ENCODE assay signal across 8 cellular contexts in the genomic region with DNA sequence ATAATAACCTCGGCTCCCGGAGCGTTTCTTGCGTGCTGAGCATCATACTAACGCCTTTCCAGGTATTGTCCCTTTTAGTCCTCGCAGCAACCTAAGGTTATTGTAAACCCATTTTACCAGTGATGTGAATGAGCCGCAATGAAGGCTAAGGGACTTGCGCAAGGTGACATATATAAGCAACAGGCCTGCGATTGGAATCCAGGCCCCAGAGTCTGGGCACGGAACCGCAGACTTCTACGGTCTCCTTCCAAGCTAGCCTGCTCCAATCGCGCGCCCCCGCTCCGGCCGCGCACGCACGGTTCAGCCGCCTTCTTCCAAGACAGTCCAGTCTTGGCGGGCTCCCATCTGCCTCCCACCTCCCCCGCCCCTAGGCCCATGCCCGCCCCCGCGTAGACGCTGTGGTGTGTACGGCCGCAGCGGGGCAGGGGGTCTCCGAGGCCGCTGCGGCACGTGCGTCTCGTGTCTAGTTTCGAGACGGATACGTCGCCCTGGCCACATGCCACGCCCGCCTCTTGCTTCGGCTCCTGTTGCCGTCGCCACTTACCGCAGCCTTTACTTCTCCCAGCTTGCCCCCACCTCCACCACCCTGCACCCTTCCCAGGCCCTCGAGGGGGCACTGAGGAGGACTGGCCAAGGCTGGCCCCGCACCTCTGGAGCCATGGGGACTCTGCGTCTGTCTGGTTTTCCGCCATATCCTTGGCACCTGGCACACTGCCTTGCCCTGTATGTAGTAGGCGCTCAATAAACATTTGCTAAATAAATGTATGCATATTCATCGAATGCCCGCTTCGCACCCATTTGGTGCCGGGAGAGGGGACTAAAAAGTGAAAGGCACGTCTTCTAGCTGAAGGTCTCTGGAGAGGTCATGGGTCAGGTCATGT. TPM values are rescaled to one million over a fixed set of nuclear protein-coding genes. Genes with fewer than 3 reads are reported as not detected.
A peak's percentile ranks its signal among the peaks of the same experiment; 100 is the strongest.
DNase-seq lines count a peak whose midpoint lies in the region; ATAC-seq and TF ChIP-seq lines count a peak whose summit lies in the region.

No MANE protein-coding gene starts in this region.

- H3K4me1 ChIP-seq in HUES64 (ENCODE audit: insufficient read depth, low read length) (peaks cover 16% of the 10 kb centered on the region), neutrophil (ENCODE audit: control insufficient read depth in 1 of 2, insufficient read depth in 1 of 2, low read depth in 1 of 2, low read length in 1 of 2) (peaks cover 51 to 57% of the 10 kb centered on the region in 2 experiments)

- H3K27me3 ChIP-seq in HUES64 (ENCODE audit: insufficient read depth, low read length) (peaks cover 66% of the 10 kb centered on the region), neutrophil (no peaks in the 10 kb centered on the region)

- peaks cover 12% of the 10 kb centered on the region for H3K36me3 Mint-ChIP-seq in activated T-cell treated with anti-CD3 and anti-CD28 coated beads, Interleukin-2, amount 50 U/mL, for 24 hours (ENCODE audit: low read depth)

- H3K4me3 ChIP-seq in HUES64 (ENCODE audit: low read length) = peak overlapping the region; percentile 75
- peak overlapping the region; percentile 65 to 68 for H3K4me3 ChIP-seq in foreskin fibroblast (ENCODE audit: low read depth in 1 of 2, low read length in 2 of 2)
- peak overlapping the region; percentile 91 for H3K4me3 ChIP-seq in neutrophil (ENCODE audit: low read depth in 1 of 2, low read length in 1 of 2)

- H3K4me1 Mint-ChIP-seq in activated T-cell treated with anti-CD3 and anti-CD28 coated beads, Interleukin-2, amount 50 U/mL, for 24 hours (ENCODE audit: low read depth) = peaks cover 42% of the 10 kb centered on the region

- no peaks in the 10 kb centered on the region for H3K9me3 ChIP-seq in HUES64 (ENCODE audit: insufficient read depth, low read depth, low read length)
- H3K9me3 ChIP-seq in neutrophil = no peaks in the 10 kb centered on the region

- DNase-seq in D341Med (ENCODE audit: low spot score) = peak; percentile 74
- peak; percentile 48 for DNase-seq in activated T-cell treated with anti-CD3 and anti-CD28 coated beads, Interleukin-2, amount 50 U/mL, for 24 hours
- peak in 1 of 2 donors; percentile 57 for DNase-seq in foreskin fibroblast
- DNase-seq in putamen (ENCODE audit: low spot score) = no peak
- DNase-seq in NCI-H1105 treated with DMSO at 0.1 percent for 48 hours (lab: John Stamatoyannopoulos, UW) = no peak

- TF ChIP-seq CTCF in foreskin fibroblast (IDR thresholded peaks at IDR 0.05; ENCODE audit: low read depth, low read length) (no peak), neutrophil (IDR thresholded peaks at IDR 0.05) (no peak)

- H3K27ac ChIP-seq in HUES64 (ENCODE audit: low read depth, low read length) (no peak overlapping the region), neutrophil (peak overlapping the region; percentile 85)

- H3K36me3 ChIP-seq in HUES64 (ENCODE audit: insufficient read depth, low read length) (no peaks in the 10 kb centered on the region), neutrophil (no peaks in the 10 kb centered on the region)

- no peak overlapping the region for H3K27ac Mint-ChIP-seq in activated T-cell treated with anti-CD3 and anti-CD28 coated beads, Interleukin-2, amount 50 U/mL, for 24 hours

- WGBS in HUES64 = 17% methylated on average over 57 of the region's 57 CpGs

- H3K9me3 Mint-ChIP-seq in activated T-cell treated with anti-CD3 and anti-CD28 coated beads, Interleukin-2, amount 50 U/mL, for 24 hours = no peaks in the 10 kb centered on the region

- H3K9ac ChIP-seq in HUES64 (ENCODE audit: low read depth, low read length) = peak overlapping the region; percentile 10; the same call in 1 of the 2 replicates

- H3K4me3 Mint-ChIP-seq in activated T-cell treated with anti-CD3 and anti-CD28 coated beads, Interleukin-2, amount 50 U/mL, for 24 hours = peak overlapping the region; percentile 70

- ATAC-seq in GM21423 (IDR thresholded peaks at IDR 0.05; ENCODE audit: unreplicated experiment) = no peak

- peaks cover 6% of the 10 kb centered on the region for H3K27me3 Mint-ChIP-seq in activated T-cell treated with anti-CD3 and anti-CD28 coated beads, Interleukin-2, amount 50 U/mL, for 24 hours

RNA-seq across cellular contexts. Expression of gene GFOD1, which starts 0.9 kb away (rescaled TPM):
- polyA plus RNA-seq in HUES64 (2013, experiment 1 of 2) = 2.0 TPM
- 1.6 TPM for polyA plus RNA-seq in HUES64 (2013, experiment 2 of 2)

Comparison
In these comparisons a context has a peak if more than half of its experiments do, and no peak if none do; other contexts are left out.
1. DNase-seq: peak in D341Med (single experiment) and activated T-cell treated with anti-CD3 and anti-CD28 coated beads, Interleukin-2, amount 50 U/mL, for 24 hours (single experiment); none in putamen (single experiment) and NCI-H1105 treated with DMSO at 0.1 percent for 48 hours (single experiment).
2. Peak in every context shown above with its lines, with median percentiles within 50 percentile points of each other: H3K4me3 ChIP-seq.